Comparison of ENCODE assay signal across 8 cellular contexts in genomic region chr12:108876550-108876949, GRCh38. TPM values are rescaled to one million over a fixed set of nuclear protein-coding genes. Genes with fewer than 3 reads are reported as not detected.
"Had no signal": no experiment of that assay in that cellular context is flagged by ENCODE, and none has a peak within 500 bp of the region (broad histone marks: within the 10 kb centered on the region; RNA-seq: fewer than 3 reads in every experiment).

No MANE protein-coding gene starts in this region.

- H3K27ac Mint-ChIP-seq: GM23338, H9 had no signal

- DNase-seq: H9, HCEC 1CT, IMR-90, KG1 had no signal

- H3K4me3 Mint-ChIP-seq: GM23338, H9 had no signal

- ATAC-seq: GM23338, K562 had no signal

- H3K9me3 Mint-ChIP-seq: GM23338, H9 had no signal

- H3K4me3 ChIP-seq: GM23338, K562 had no signal

RNA-seq across cellular contexts. Expression of gene DAO, which starts 3.3 kb away (rescaled TPM):
- total RNA-seq: GM23338, H1, H9, HT-29, IMR-90, K562 had no signal
